Comparison of ENCODE assay signal across 1 cellular context in the genomic region with DNA sequence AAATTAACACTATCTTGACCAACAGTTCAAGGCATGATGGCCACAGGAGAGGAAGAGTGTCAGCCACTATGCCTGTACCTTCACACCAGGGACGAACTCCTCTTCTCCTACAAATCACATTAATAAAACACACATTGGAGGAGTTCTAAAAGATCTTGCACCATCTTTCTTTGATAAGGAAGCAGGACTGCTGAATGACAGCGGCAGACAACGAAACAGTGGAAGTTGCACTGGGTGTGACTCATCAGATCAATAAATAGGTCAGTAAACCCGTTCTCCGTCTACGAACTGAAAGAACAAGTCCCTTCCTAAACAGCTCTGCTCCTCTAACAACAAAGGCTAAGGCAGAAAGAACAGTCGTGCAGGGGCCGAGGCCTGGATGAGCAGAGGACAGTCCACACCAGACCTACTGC.
TF ChIP-seq lines count a peak whose summit lies in the region.

No MANE protein-coding gene starts in this region.

TF ChIP-seq in GM23338, 12 proteins besides CTCF, POLR2A, EP300 and RAD21 (continued from another document):
- TF ChIP-seq REST (IDR thresholded peaks at IDR 0.05; ENCODE audit: unreplicated experiment) (no peak), ZNF331 (CRISPR knock-in tag; IDR thresholded peaks at IDR 0.05; ENCODE audit: low read depth) (no peak), EZH2 (IDR thresholded peaks at IDR 0.05; ENCODE audit: low read depth, unreplicated experiment) (no peak), CREB1 (CRISPR knock-in tag; IDR thresholded peaks at IDR 0.05; ENCODE audit: low read depth) (no peak), POLR2AphosphoS5 (IDR thresholded peaks at IDR 0.05; ENCODE audit: low read depth) (no peak), ETS1 (IDR thresholded peaks at IDR 0.05) (no peak)
